ENCODE assay signal across 17 cellular contexts in genomic region chr17:77119668-77120301, GRCh38. TPM values are rescaled to one million over a fixed set of nuclear protein-coding genes. Genes with fewer than 3 reads are reported as not detected.
DNase-seq lines count a peak whose midpoint lies in the region; ATAC-seq, FAIRE-seq and TF ChIP-seq lines count a peak whose summit lies in the region.
"Had no signal": no experiment of that assay in that cellular context is flagged by ENCODE, and none has a peak within 500 bp of the region (broad histone marks: within the 10 kb centered on the region; RNA-seq: fewer than 3 reads in every experiment).

No MANE protein-coding gene starts in this region.

- H3K9me3 ChIP-seq in right atrium auricular region = no peaks in the 10 kb centered on the region
- no peaks in the 10 kb centered on the region for H3K9me3 ChIP-seq in endothelial cell of umbilical vein (replicated peaks; ENCODE audit: control insufficient read depth, insufficient read depth, low read length)
- no peaks in the 10 kb centered on the region for H3K9me3 ChIP-seq in neural progenitor cell (ENCODE audit: low read depth)
- H3K9me3 ChIP-seq in upper lobe of right lung = no peaks in the 10 kb centered on the region
- H3K9me3 ChIP-seq: thoracic aorta had no signal

- dilution Hi-C loops in endothelial cell of umbilical vein (cut with MboI; ENCODE audit: extremely low pct_ligation_motif_present, low sequenced_read_pairs) = no loop called here

- H3K4me2 ChIP-seq in endothelial cell of umbilical vein (ENCODE audit: insufficient read depth, low read length) (no peak overlapping the region), neural progenitor cell (no peak overlapping the region)

- H3K4me3 ChIP-seq in right atrium auricular region = no peak overlapping the region
- no peak overlapping the region for H3K4me3 ChIP-seq in endothelial cell of umbilical vein (replicated peaks in 1 of 3; ENCODE audit: insufficient read depth in 1 of 3, low read depth in 1 of 3, low read length in 3 of 3)
- H3K4me3 ChIP-seq in neural progenitor cell = no peak overlapping the region
- no peak overlapping the region for H3K4me3 ChIP-seq in upper lobe of right lung
- H3K4me3 ChIP-seq: thoracic aorta had no signal

- no peaks in the 10 kb centered on the region for H3K27me3 Mint-ChIP-seq in neural progenitor cell (ENCODE audit: insufficient read depth, low read depth)
- H3K27me3 Mint-ChIP-seq in T-helper 2 cell treated with Interferon-gamma antibody and Interleukin-4, amounts not matched to agents 5 μg/mL and 100 μg/mL, for 36 hours (ENCODE audit: low read depth) = no peaks in the 10 kb centered on the region
- H3K27me3 Mint-ChIP-seq: CD4-positive, alpha-beta T cell; naive thymus-derived CD8-positive, alpha-beta T cell had no signal

- H3K27me3 ChIP-seq in right atrium auricular region = no peaks in the 10 kb centered on the region
- no peaks in the 10 kb centered on the region for H3K27me3 ChIP-seq in endothelial cell of umbilical vein (ENCODE audit: control insufficient read depth in 2 of 2, insufficient read depth in 2 of 2, low read length in 2 of 2)
- H3K27me3 ChIP-seq in neural progenitor cell = no peaks in the 10 kb centered on the region
- no peaks in the 10 kb centered on the region for H3K27me3 ChIP-seq in upper lobe of right lung

- no peaks in the 10 kb centered on the region for H3K9me1 ChIP-seq in endothelial cell of umbilical vein (replicated peaks; ENCODE audit: control insufficient read depth, extremely low read depth, insufficient read depth, low read length)

- H3K36me3 Mint-ChIP-seq in neural progenitor cell = no peaks in the 10 kb centered on the region
- H3K36me3 Mint-ChIP-seq in T-helper 2 cell treated with Interferon-gamma antibody and Interleukin-4, amounts not matched to agents 5 μg/mL and 100 μg/mL, for 36 hours (ENCODE audit: low read depth) = no peaks in the 10 kb centered on the region
- H3K36me3 Mint-ChIP-seq: naive thymus-derived CD8-positive, alpha-beta T cell had no signal

- H3K79me2 ChIP-seq in endothelial cell of umbilical vein (ENCODE audit: control insufficient read depth, insufficient read depth, low read length) = no peaks in the 10 kb centered on the region
- no peaks in the 10 kb centered on the region for H3K79me2 ChIP-seq in neural progenitor cell (ENCODE audit: low read depth)

- peak overlapping the region; percentile 44 for H3K27ac Mint-ChIP-seq in neural progenitor cell
- no peak overlapping the region for H3K27ac Mint-ChIP-seq in T-helper 2 cell treated with Interferon-gamma antibody and Interleukin-4, amounts not matched to agents 5 μg/mL and 100 μg/mL, for 36 hours
- H3K27ac Mint-ChIP-seq: CD4-positive, alpha-beta T cell had no signal

- H3K4me1 Mint-ChIP-seq in neural progenitor cell = peaks cover 25% of the 10 kb centered on the region
- peaks cover 5% of the 10 kb centered on the region for H3K4me1 Mint-ChIP-seq in T-helper 2 cell treated with Interferon-gamma antibody and Interleukin-4, amounts not matched to agents 5 μg/mL and 100 μg/mL, for 36 hours (ENCODE audit: low read depth)

- BruUV-seq in endothelial cell of umbilical vein (replicated peaks; lab: Mats Ljungman, UMichigan) = no TSS peak

- CTCF ChIA-PET in endothelial cell of umbilical vein (lab: Charles Lee) = interaction anchor here (0.8 to 1.8 kb wide), 4 partner anchors 9 to 64 kb away, joined by 3 to 8 read pairs (median 3); no protein-coding TSS in a partner anchor

- no peaks in the 10 kb centered on the region for H3K9me3 Mint-ChIP-seq in neural progenitor cell
- no peaks in the 10 kb centered on the region for H3K9me3 Mint-ChIP-seq in T-helper 2 cell treated with Interferon-gamma antibody and Interleukin-4, amounts not matched to agents 5 μg/mL and 100 μg/mL, for 36 hours
- H3K9me3 Mint-ChIP-seq: CD4-positive, alpha-beta T cell; naive thymus-derived CD8-positive, alpha-beta T cell had no signal

- H3K9ac ChIP-seq in endothelial cell of umbilical vein (replicated peaks; ENCODE audit: extremely low read depth, insufficient read depth, low read length) (peak overlapping the region; percentile 76), neural progenitor cell (no peak overlapping the region)

- H3K27ac ChIP-seq in right atrium auricular region = peak overlapping the region; percentile 60 to 71
- peak overlapping the region; percentile 95 for H3K27ac ChIP-seq in endothelial cell of umbilical vein (ENCODE audit: insufficient read depth, low read depth, low read length)
- H3K27ac ChIP-seq in neural progenitor cell = no peak overlapping the region
- H3K27ac ChIP-seq in upper lobe of right lung = peak overlapping the region; percentile 24
- H3K27ac ChIP-seq: WERI-Rb-1 had no signal

- no peak overlapping the region for H3K4me3 Mint-ChIP-seq in neural progenitor cell
- H3K4me3 Mint-ChIP-seq in T-helper 2 cell treated with Interferon-gamma antibody and Interleukin-4, amounts not matched to agents 5 μg/mL and 100 μg/mL, for 36 hours = no peak overlapping the region
- H3K4me3 Mint-ChIP-seq: CD4-positive, alpha-beta T cell; naive thymus-derived CD8-positive, alpha-beta T cell had no signal

- TF ChIP-seq CTCF in right atrium auricular region (IDR thresholded peaks at IDR 0.05) (no peak), endothelial cell of umbilical vein (IDR thresholded peaks at IDR 0.05; ENCODE audit: extremely low read depth in 1 of 2, insufficient read depth in 1 of 2, low read depth in 1 of 2, low read length in 2 of 2) (no peak), neural progenitor cell (IDR thresholded peaks at IDR 0.05) (no peak), upper lobe of right lung (IDR thresholded peaks at IDR 0.05) (no peak)

- H4K20me1 ChIP-seq in endothelial cell of umbilical vein (replicated peaks; ENCODE audit: control insufficient read depth, extremely low read depth, insufficient read depth, low read length) = no peaks in the 10 kb centered on the region
- no peaks in the 10 kb centered on the region for H4K20me1 ChIP-seq in neural progenitor cell (ENCODE audit: low read depth)

- H2AFZ ChIP-seq in endothelial cell of umbilical vein (ENCODE audit: low read depth, low read length) (no peak overlapping the region), neural progenitor cell (replicated peaks) (no peak overlapping the region)

- no peak for FAIRE-seq in endothelial cell of umbilical vein (lab: Jason Lieb, UNC)

- TF ChIP-seq POLR2A in endothelial cell of umbilical vein (IDR thresholded peaks at IDR 0.05; ENCODE audit: low read depth, low read length) = no peak

- POLR2A ChIA-PET in endothelial cell of umbilical vein (lab: Charles Lee) = interaction anchor here (0.7 to 1.3 kb wide), 2 partner anchors 9 to 21 kb away, joined by 3 to 4 read pairs; partner anchors contain the start of gene SEC14L1

- DNase-seq in right atrium auricular region (ENCODE audit: low spot score) (no peak), left ventricle myocardium superior (no peak), endothelial cell of umbilical vein (ENCODE audit: low read depth, low spot score) (peak; percentile 60), neural progenitor cell (ENCODE audit: low spot score) (no peak), upper lobe of right lung (no peak), NCI-H748 treated with DMSO at 0.1 percent for 48 hours (lab: John Stamatoyannopoulos, UW) (no peak), NCI-H526 treated with DMSO at 0.1 percent for 48 hours (lab: John Stamatoyannopoulos, UW) (no peak)
- DNase-seq in T-helper 2 cell treated with Interferon-gamma antibody and Interleukin-4, amounts not matched to agents 5 μg/mL and 100 μg/mL, for 36 hours (ENCODE audit: low spot score) = no peak
- DNase-seq: activated CD8-positive, alpha-beta memory T cell treated with anti-CD3 and anti-CD28 coated beads, Interleukin-2, amount 50 U/mL, for 48 hours; CD4-positive, alpha-beta T cell; DMS79 treated with DMSO at 0.1 percent for 48 hours; KBM-7; MV-4-11; naive thymus-derived CD8-positive, alpha-beta T cell; NCI-H2081; WERI-Rb-1 had no signal

- no peak for ATAC-seq in left ventricle myocardium superior
- no peak for ATAC-seq in upper lobe of right lung
- ATAC-seq: naive thymus-derived CD8-positive, alpha-beta T cell had no signal

- intact Hi-C loops in left ventricle myocardium superior (cut with micrococcal nuclease) = no loop called here
- intact Hi-C loops in endothelial cell of umbilical vein (cut with micrococcal nuclease) = no loop called here
- intact Hi-C loops in upper lobe of right lung (cut with DNase I) = no loop called here

- no peaks in the 10 kb centered on the region for H3K36me3 ChIP-seq in right atrium auricular region
- H3K36me3 ChIP-seq in endothelial cell of umbilical vein (ENCODE audit: control insufficient read depth in 2 of 2, extremely low read depth in 1 of 2, insufficient read depth in 2 of 2, low read length in 2 of 2) = peaks cover 0 to 4% of the 10 kb centered on the region in 2 experiments
- no peaks in the 10 kb centered on the region for H3K36me3 ChIP-seq in neural progenitor cell
- no peaks in the 10 kb centered on the region for H3K36me3 ChIP-seq in upper lobe of right lung
- H3K36me3 ChIP-seq: thoracic aorta, WERI-Rb-1 had no signal

- no peaks in the 10 kb centered on the region for H3F3A ChIP-seq in neural progenitor cell (ENCODE audit: low read depth)

- H3K4me1 ChIP-seq in right atrium auricular region (peaks cover 0 to 67% of the 10 kb centered on the region in 2 donors), endothelial cell of umbilical vein (ENCODE audit: control insufficient read depth, extremely low read depth, insufficient read depth, low read length) (peaks cover 77% of the 10 kb centered on the region), neural progenitor cell (no peaks in the 10 kb centered on the region), upper lobe of right lung (peaks cover 61% of the 10 kb centered on the region)

TF ChIP-seq in endothelial cell of umbilical vein, 7 proteins besides CTCF, POLR2A, EP300 and RAD21 (continues in another document):
- TF ChIP-seq FOS (IDR thresholded peaks at IDR 0.05; ENCODE audit: borderline replicate concordance, insufficient read depth, low read length) = no peak
- TF ChIP-seq JUN (IDR thresholded peaks at IDR 0.05; ENCODE audit: borderline replicate concordance, insufficient read depth, insufficient read length, low read depth) = no peak
- no peak for TF ChIP-seq GATA2 (IDR thresholded peaks at IDR 0.05; ENCODE audit: insufficient read depth, insufficient read length, low read depth, low read length)
- TF ChIP-seq POLR2AphosphoS5 (IDR thresholded peaks at IDR 0.05; ENCODE audit: insufficient read depth, low read depth, low read length) = no peak

RNA-seq across cellular contexts. Expression of gene SEC14L1, which starts 21.0 kb away (rescaled TPM):
- total RNA-seq in right atrium auricular region = 10 to 100 TPM; 48.2 to 54.0 TPM
- total RNA-seq in left ventricle myocardium superior = 71.4 TPM
- 606 and 631 TPM in 2 replicates for total RNA-seq in endothelial cell of umbilical vein
- 215 and 276 TPM in 2 replicates for polyA plus RNA-seq in endothelial cell of umbilical vein
- polyA plus RNA-seq in endothelial cell of umbilical vein (2011; cell fraction: cytosol; rRNA removed) = 185 and 188 TPM in 2 replicates
- 360 and 367 TPM in 2 replicates for polyA plus RNA-seq in endothelial cell of umbilical vein (2011; cell fraction: nucleus; rRNA removed)
- 277 and 279 TPM in 2 replicates for polyA plus RNA-seq in endothelial cell of umbilical vein (2012)
- polyA minus RNA-seq in endothelial cell of umbilical vein = 250 TPM in 2 replicates
- 19.9 TPM for polyA minus RNA-seq in endothelial cell of umbilical vein (2011; cell fraction: cytosol; rRNA and poly(A)+ RNA removed)
- 378 and 398 TPM in 2 replicates for polyA minus RNA-seq in endothelial cell of umbilical vein (2011; cell fraction: nucleus; rRNA and poly(A)+ RNA removed)
- 60.6 and 75.0 TPM in 2 replicates for total RNA-seq in neural progenitor cell (ENCODE audit: low replicate concordance)
- total RNA-seq in upper lobe of right lung = 144 TPM
